24 cellular contexts compared by ENCODE assay signal in the genomic region with DNA sequence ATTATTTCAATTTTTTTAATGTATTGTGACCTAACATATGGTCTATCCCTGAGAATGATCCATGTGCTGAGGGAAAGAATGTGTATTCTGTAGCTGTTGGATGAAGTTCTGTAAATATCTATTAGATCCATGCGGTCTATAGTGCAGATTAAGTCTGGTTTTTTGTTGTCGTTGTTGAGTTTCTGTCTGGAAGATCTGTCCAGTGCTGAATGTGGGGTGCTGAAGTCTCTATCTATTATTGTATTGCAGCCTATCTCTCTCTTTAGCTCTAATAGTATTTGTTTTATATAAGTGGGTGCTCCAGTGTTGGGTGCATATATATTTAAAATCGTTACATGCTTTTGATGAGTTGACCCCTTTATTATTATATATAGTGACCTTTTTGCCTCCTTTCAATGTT.
"Had no signal": no experiment of that assay in that cellular context is flagged by ENCODE, and none has a peak within 500 bp of the region (broad histone marks: within the 10 kb centered on the region; RNA-seq: fewer than 3 reads in every experiment).

No MANE protein-coding gene starts in this region.

- H3K27ac ChIP-seq: stomach, suprapubic skin, testis, thoracic aorta, thyroid gland, tibial artery, tibial nerve, transverse colon, upper lobe of left lung, upper lobe of right lung, uterus, vagina had no signal

- H3K36me3 ChIP-seq: stomach, suprapubic skin, thoracic aorta, thyroid gland, tibial artery, tibial nerve, transverse colon, upper lobe of left lung, upper lobe of right lung, uterus, vagina had no signal

- H3K4me3 ChIP-seq: stomach, suprapubic skin, testis, thoracic aorta, thyroid gland, tibial artery, tibial nerve, transverse colon, upper lobe of left lung, upper lobe of right lung, uterus, vagina had no signal

- DNase-seq: stimulated activated CD4-positive, alpha-beta T cell treated with anti-CD3 and anti-CD28 coated beads, Interleukin-2, amount 100 ng/mL, for 48 hours; stimulated activated CD4-positive, alpha-beta T cell treated with anti-CD3 and anti-CD28 coated beads, Interleukin-4, amount 100 ng/mL, for 1 hour; stimulated activated CD4-positive, alpha-beta T cell treated with anti-CD3 and anti-CD28 coated beads, Interleukin-4, amount 100 ng/mL, for 24 hours; stimulated activated CD4-positive, alpha-beta T cell treated with anti-CD3 and anti-CD28 coated beads, Interleukin-4, amount 100 ng/mL, for 4 hours; stimulated activated CD8-positive, alpha-beta memory T cell treated with anti-CD3 and anti-CD28 coated beads, Interleukin-4, amount 100 ng/mL, for 48 hours; stimulated activated naive B cell treated with anti-CD40 and anti-IgM and Interleukin-4, amounts not matched to agents 10 μg/mL and 1 μg/mL and 100 μg/mL, for 72 hours; stimulated activated naive CD4-positive, alpha-beta T cell; stimulated activated naive CD4-positive, alpha-beta T cell treated with Interleukin-2 at 50 U/mL for 16 hours; stimulated activated naive CD8-positive, alpha-beta T cell treated with anti-CD3 and anti-CD28 coated beads, Interleukin-15, amount 100 ng/mL, for 72 hours; stimulated activated naive CD8-positive, alpha-beta T cell treated with anti-CD3 and anti-CD28 coated beads, Interleukin-15, Interleukin-2, amounts not matched to agents 100 U/mL and 50 U/mL, for 24 hours; stomach; substantia nigra; testis; thyroid gland; tibial artery; transverse colon; trophoblast cell; upper lobe of left lung; upper lobe of right lung; uterus had no signal

- H3K9me3 ChIP-seq: suprapubic skin, testis, thoracic aorta, thyroid gland, tibial nerve, transverse colon, upper lobe of left lung, upper lobe of right lung, uterus, vagina had no signal

- H3K4me1 ChIP-seq: stomach, suprapubic skin, testis, thyroid gland, tibial artery, tibial nerve, transverse colon, upper lobe of left lung, upper lobe of right lung, uterus, vagina had no signal
